ENCODE assay signal across 8 cellular contexts in the genomic region with DNA sequence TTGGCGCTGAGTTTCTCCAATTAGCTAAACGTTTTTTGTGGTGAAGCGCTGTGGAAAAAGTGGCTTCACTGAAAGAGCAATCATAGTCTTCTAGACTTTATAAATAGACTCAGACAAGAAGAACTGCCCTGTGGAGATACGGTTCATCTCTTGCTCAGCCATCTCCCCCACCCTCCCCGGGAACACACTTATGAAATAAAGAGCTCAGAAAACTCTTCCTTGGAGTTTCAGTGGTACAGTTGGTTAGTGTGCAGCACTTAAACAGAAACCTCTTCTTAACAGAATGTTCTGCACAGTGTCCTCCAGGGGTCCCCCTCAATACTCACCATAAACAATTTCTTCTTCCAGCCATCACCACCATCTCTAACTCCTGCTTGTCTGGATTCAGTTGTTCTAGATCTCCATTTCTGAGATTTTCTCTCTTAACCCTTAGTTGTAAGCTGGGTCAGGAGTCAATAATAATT.
DNase-seq lines count a peak whose midpoint lies in the region; ATAC-seq and TF ChIP-seq lines count a peak whose summit lies in the region.

No MANE protein-coding gene starts in this region.

- intact Hi-C loops in left cardiac atrium (cut with DNase I) (no loop called here), thyroid gland (cut with DNase I) (no loop called here)

- no peaks in the 10 kb centered on the region for H3K36me3 ChIP-seq in KMS-11 (ENCODE audit: insufficient read depth)
- H3K36me3 ChIP-seq in CD8-positive, alpha-beta memory T cell (ENCODE audit: insufficient read depth, low read length) = no peaks in the 10 kb centered on the region
- H3K36me3 ChIP-seq in thyroid gland = no peaks in the 10 kb centered on the region

- no peaks in the 10 kb centered on the region for H3K9me3 Mint-ChIP-seq in CD8-positive, alpha-beta memory T cell

- no peak overlapping the region for H2AFZ ChIP-seq in KMS-11 (ENCODE audit: low read depth)

- peak; percentile 34; the same call in 1 of the 2 replicates for TF ChIP-seq CTCF in GM12874 (IDR thresholded peaks at IDR 0.05; ENCODE audit: insufficient read depth, low read depth, low read length)
- peak; percentile 69 for TF ChIP-seq CTCF in KMS-11 (conservative IDR thresholded peaks at IDR 0.05; ENCODE audit: low read depth, low read length)
- TF ChIP-seq CTCF in thyroid gland (IDR thresholded peaks at IDR 0.05) = peak in 1 of 6 experiments; percentile 5

- H3K27ac ChIP-seq in KMS-11 (no peak overlapping the region; the same call in 1 of the 2 replicates), thyroid gland (no peak overlapping the region)
- H3K27ac ChIP-seq in CD8-positive, alpha-beta memory T cell (ENCODE audit: low read depth, low read length) = no peak overlapping the region

- H3K4me3 Mint-ChIP-seq in CD8-positive, alpha-beta memory T cell = no peak overlapping the region

- H3K4me1 ChIP-seq in KMS-11 (ENCODE audit: low read depth, poor library complexity, severe bottlenecking) (peaks cover 41% of the 10 kb centered on the region), thyroid gland (peaks cover 0 to 8% of the 10 kb centered on the region in 2 donors)
- peaks cover 5% of the 10 kb centered on the region for H3K4me1 ChIP-seq in CD8-positive, alpha-beta memory T cell (ENCODE audit: insufficient read depth, low read length)

- peaks cover 0 to under 1% of the 10 kb centered on the region in 2 donors for H3K27me3 Mint-ChIP-seq in CD8-positive, alpha-beta memory T cell

- peaks cover 5 to 37% (median 30%) of the 10 kb centered on the region in 3 donors for H3K4me1 Mint-ChIP-seq in CD8-positive, alpha-beta memory T cell

- TF ChIP-seq POLR2A in thyroid gland (IDR thresholded peaks at IDR 0.05) = no peak

- no peak overlapping the region for H3K9ac ChIP-seq in KMS-11

- CTCF ChIA-PET in CD8-positive, alpha-beta memory T cell (lab: Charles Lee) = interaction anchor here (0.7 to 3.0 kb wide), 3 partner anchors 11 to 114 kb away, joined by 3 to 18 read pairs (median 3); no protein-coding TSS in a partner anchor

- no peaks in the 10 kb centered on the region for H3K27me3 ChIP-seq in KMS-11 (ENCODE audit: insufficient read depth, low read depth)
- no peaks in the 10 kb centered on the region for H3K27me3 ChIP-seq in CD8-positive, alpha-beta memory T cell (ENCODE audit: insufficient read depth, low read length, poor library complexity, severe bottlenecking)
- no peaks in the 10 kb centered on the region for H3K27me3 ChIP-seq in thyroid gland

- no peaks in the 10 kb centered on the region for H3K9me3 ChIP-seq in CD8-positive, alpha-beta memory T cell (ENCODE audit: low read length)
- no peaks in the 10 kb centered on the region for H3K9me3 ChIP-seq in thyroid gland

- peaks cover 0 to 9% (median 8%) of the 10 kb centered on the region in 3 donors for H3K36me3 Mint-ChIP-seq in CD8-positive, alpha-beta memory T cell

- peak; percentile 97 for ATAC-seq in GM21529 (IDR thresholded peaks at IDR 0.05; ENCODE audit: unreplicated experiment)
- ATAC-seq in left cardiac atrium = peak; percentile 38 to 42

- peaks cover 4% of the 10 kb centered on the region; the same call in 1 of the 2 replicates for H4K20me1 ChIP-seq in KMS-11 (ENCODE audit: insufficient read depth)

- no peaks in the 10 kb centered on the region for H3K79me2 ChIP-seq in KMS-11 (ENCODE audit: insufficient read depth, low read depth)

- DNase-seq in left cardiac atrium (no peak), medulla oblongata (ENCODE audit: extremely low spot score) (no peak), germinal center (ENCODE audit: low spot score) (no peak), thyroid gland (no peak)
- DNase-seq in CD8-positive, alpha-beta memory T cell = no peak

- WGBS in thyroid gland, 2 donors = 68 to 82% methylated on average over 5 of the region's 5 CpGs

- H3K4me3 ChIP-seq in KMS-11 (IDR thresholded peaks at IDR 0.05; ENCODE audit: insufficient read depth, low read depth, low read length) = no peak overlapping the region
- H3K4me3 ChIP-seq in CD8-positive, alpha-beta memory T cell (ENCODE audit: low read length) = no peak overlapping the region
- H3K4me3 ChIP-seq in thyroid gland (replicated peaks in 1 of 3) = no peak overlapping the region

- POLR2A ChIA-PET in CD8-positive, alpha-beta memory T cell (lab: Charles Lee) = no interaction called here

- H3K27ac Mint-ChIP-seq in CD8-positive, alpha-beta memory T cell = peak overlapping the region in 4 of 8 donors; percentile 30 to 90 (median 52)

- peak overlapping the region; percentile 44 for H3K4me2 ChIP-seq in KMS-11
